Comparison of ENCODE assay signal across 1 cellular context in genomic region chr10:102868976-102869289, GRCh38.
TF ChIP-seq lines count a peak whose summit lies in the region.

No MANE protein-coding gene starts in this region.

TF ChIP-seq in GM23338, 12 proteins besides CTCF, POLR2A, EP300 and RAD21 (continued from another document):
- TF ChIP-seq ZNF462 (CRISPR knock-in tag; IDR thresholded peaks at IDR 0.05) (no peak), EZH2phosphoT487 (IDR thresholded peaks at IDR 0.05; ENCODE audit: unreplicated experiment) (no peak), NANOG (IDR thresholded peaks at IDR 0.05; ENCODE audit: borderline replicate concordance) (no peak), STAT1 (IDR thresholded peaks at IDR 0.05; ENCODE audit: unreplicated experiment) (no peak)
- TF ChIP-seq, protein P1, sequence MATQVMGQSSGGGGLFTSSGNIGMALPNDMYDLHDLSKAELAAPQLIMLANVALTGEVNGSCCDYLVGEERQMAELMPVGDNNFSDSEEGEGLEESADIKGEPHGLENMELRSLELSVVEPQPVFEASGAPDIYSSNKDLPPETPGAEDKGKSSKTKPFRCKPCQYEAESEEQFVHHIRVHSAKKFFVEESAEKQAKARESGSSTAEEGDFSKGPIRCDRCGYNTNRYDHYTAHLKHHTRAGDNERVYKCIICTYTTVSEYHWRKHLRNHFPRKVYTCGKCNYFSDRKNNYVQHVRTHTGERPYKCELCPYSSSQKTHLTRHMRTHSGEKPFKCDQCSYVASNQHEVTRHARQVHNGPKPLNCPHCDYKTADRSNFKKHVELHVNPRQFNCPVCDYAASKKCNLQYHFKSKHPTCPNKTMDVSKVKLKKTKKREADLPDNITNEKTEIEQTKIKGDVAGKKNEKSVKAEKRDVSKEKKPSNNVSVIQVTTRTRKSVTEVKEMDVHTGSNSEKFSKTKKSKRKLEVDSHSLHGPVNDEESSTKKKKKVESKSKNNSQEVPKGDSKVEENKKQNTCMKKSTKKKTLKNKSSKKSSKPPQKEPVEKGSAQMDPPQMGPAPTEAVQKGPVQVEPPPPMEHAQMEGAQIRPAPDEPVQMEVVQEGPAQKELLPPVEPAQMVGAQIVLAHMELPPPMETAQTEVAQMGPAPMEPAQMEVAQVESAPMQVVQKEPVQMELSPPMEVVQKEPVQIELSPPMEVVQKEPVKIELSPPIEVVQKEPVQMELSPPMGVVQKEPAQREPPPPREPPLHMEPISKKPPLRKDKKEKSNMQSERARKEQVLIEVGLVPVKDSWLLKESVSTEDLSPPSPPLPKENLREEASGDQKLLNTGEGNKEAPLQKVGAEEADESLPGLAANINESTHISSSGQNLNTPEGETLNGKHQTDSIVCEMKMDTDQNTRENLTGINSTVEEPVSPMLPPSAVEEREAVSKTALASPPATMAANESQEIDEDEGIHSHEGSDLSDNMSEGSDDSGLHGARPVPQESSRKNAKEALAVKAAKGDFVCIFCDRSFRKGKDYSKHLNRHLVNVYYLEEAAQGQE (IDR thresholded peaks at IDR 0.05; ENCODE audit: unreplicated experiment): no peak
